Comparison of ENCODE assay signal across 7 cellular contexts in the genomic region with DNA sequence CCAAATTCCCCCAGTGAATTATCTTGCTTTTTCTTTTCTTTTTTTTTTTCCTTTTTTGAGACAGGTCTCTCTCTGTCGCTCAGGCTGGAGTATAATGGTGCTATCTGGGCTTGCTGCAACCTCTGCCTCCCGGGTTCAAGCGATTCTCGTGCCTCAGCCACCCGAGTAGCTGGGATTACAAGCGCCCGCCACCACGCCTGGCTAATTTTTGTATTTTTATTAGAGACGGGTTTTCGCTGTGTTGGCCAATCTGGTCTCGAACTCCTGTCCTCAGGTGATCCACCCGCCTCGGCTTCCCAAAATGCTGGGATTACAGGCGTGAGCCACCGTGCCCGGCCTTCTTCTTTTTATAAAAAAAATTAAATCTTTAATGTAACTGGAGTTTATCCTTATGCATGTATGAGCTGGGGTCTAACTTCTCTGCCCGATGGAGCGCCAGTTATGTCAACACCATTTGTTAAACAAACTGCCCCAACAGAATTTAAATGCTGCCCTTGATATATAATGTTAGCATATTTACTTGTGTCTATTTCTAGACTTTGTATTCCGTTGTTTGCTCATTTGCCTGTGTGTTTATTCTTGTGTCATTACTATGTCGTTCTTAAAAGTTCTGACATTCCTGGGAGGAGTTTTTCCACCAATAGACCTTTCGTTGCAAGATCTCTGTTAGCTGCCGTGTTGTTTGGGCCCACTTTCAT. TPM values are rescaled to one million over a fixed set of nuclear protein-coding genes. Genes with fewer than 3 reads are reported as not detected.
DNase-seq lines count a peak whose midpoint lies in the region; ATAC-seq and TF ChIP-seq lines count a peak whose summit lies in the region.

No MANE protein-coding gene starts in this region.

- CTCF ChIA-PET in OCI-LY7 (lab: Charles Lee; ENCODE audit: unreplicated experiment), result interaction anchor here (0.6 to 1.0 kb wide), 3 partner anchors 11 to 770 kb away, joined by 3 to 4 read pairs (median 3); no protein-coding TSS in a partner anchor

- H3K4me3 ChIP-seq in OCI-LY7 (ENCODE audit: low read depth, low read length, poor library complexity, severe bottlenecking), result peak overlapping the region; percentile 92
- peak overlapping the region; percentile 74 for H3K4me3 ChIP-seq in epithelial cell of esophagus (ENCODE audit: low read length)
- H3K4me3 ChIP-seq in neutrophil (ENCODE audit: low read depth in 1 of 2, low read length in 1 of 2), result peak overlapping the region; percentile 67 to 73

- no peaks in the 10 kb centered on the region for H3K9me3 ChIP-seq in OCI-LY7 (ENCODE audit: low read length)
- no peaks in the 10 kb centered on the region for H3K9me3 ChIP-seq in neutrophil

- H3K4me1 ChIP-seq in OCI-LY7 (ENCODE audit: insufficient read depth, low read length, poor library complexity, severe bottlenecking) (peaks cover 19% of the 10 kb centered on the region), neutrophil (ENCODE audit: control insufficient read depth in 1 of 2, insufficient read depth in 1 of 2, low read depth in 1 of 2, low read length in 1 of 2) (peaks cover 23 to 28% of the 10 kb centered on the region in 2 experiments)

- no peak for DNase-seq in OCI-LY7 (ENCODE audit: low spot score)
- DNase-seq in epithelial cell of esophagus (ENCODE audit: low read depth), result no peak
- no peak for DNase-seq in GOT3 (lab: John Stamatoyannopoulos, UW)
- no peak for DNase-seq in COR-L47 (lab: John Stamatoyannopoulos, UW)

- H3K27ac ChIP-seq in OCI-LY7 (ENCODE audit: low read depth, low read length, poor library complexity, severe bottlenecking), result peak overlapping the region; percentile 88
- peak overlapping the region; percentile 68 for H3K27ac ChIP-seq in neutrophil

- intact Hi-C loops in OCI-LY7 (cut with micrococcal nuclease; ENCODE audit: unreplicated experiment), result loop anchor here (1.0 to 5.0 kb wide), 3 partner anchors 11 to 36 kb away; a partner anchor contains a TSS

- H3K36me3 ChIP-seq in OCI-LY7 (ENCODE audit: insufficient read depth, low read length) (peaks cover 38% of the 10 kb centered on the region), neutrophil (peaks cover 6% of the 10 kb centered on the region)

- H4K20me1 ChIP-seq in OCI-LY7 (ENCODE audit: insufficient read depth, low read length), result peaks cover 3% of the 10 kb centered on the region; the same call in 1 of the 2 replicates

- TF ChIP-seq CTCF in OCI-LY7 (conservative IDR thresholded peaks at IDR 0.05; ENCODE audit: low read length) (no peak), epithelial cell of esophagus (IDR thresholded peaks at IDR 0.05; ENCODE audit: insufficient read depth, low read depth, low read length, missing control alignments) (no peak), neutrophil (IDR thresholded peaks at IDR 0.05) (no peak)

- ATAC-seq in GM19463 (IDR thresholded peaks at IDR 0.05; ENCODE audit: unreplicated experiment) (peak; percentile 23), HG03175 (IDR thresholded peaks at IDR 0.05; ENCODE audit: unreplicated experiment) (no peak)

- BruUV-seq in OCI-LY7 (replicated peaks; lab: Mats Ljungman, UMichigan), result TSS peak; percentile 95

- peak overlapping the region; percentile 72 for H2AFZ ChIP-seq in OCI-LY7 (ENCODE audit: low read length)

- peaks cover 38% of the 10 kb centered on the region for H3K79me2 ChIP-seq in OCI-LY7 (ENCODE audit: insufficient read depth, low read depth, low read length)

- POLR2A ChIA-PET in OCI-LY7 (lab: Charles Lee), result interaction anchor here (0.6 to 7.7 kb wide), 8 partner anchors 12 to 91 kb away, joined by 3 to 75 read pairs (median 5); a partner anchor contains a TSS

- H3K27me3 ChIP-seq in neutrophil, result no peaks in the 10 kb centered on the region

- H3K4me2 ChIP-seq in OCI-LY7 (ENCODE audit: low read length), result peak overlapping the region; percentile 100

- no peaks in the 10 kb centered on the region for H3K9me2 ChIP-seq in OCI-LY7 (ENCODE audit: insufficient read depth, low read length)

RNA-seq across cellular contexts. Expression of a gene that starts 0.5 kb away (rescaled TPM):
- 248 and 283 TPM in 2 replicates for total RNA-seq in OCI-LY7 (2014; rRNA removed; shearing (Covaris generic))
- 310 and 323 TPM in 2 replicates for total RNA-seq in OCI-LY7 (2022)

RNA-seq across cellular contexts. Expression of a gene that starts 20.9 kb away (rescaled TPM):
- total RNA-seq in OCI-LY7 (2014; rRNA removed; shearing (Covaris generic)), result 13.9 and 14.3 TPM in 2 replicates
- total RNA-seq in OCI-LY7 (2022), result 12.0 and 12.7 TPM in 2 replicates

RNA-seq across cellular contexts. Expression of a gene that starts 34.7 kb away (rescaled TPM):
- 34.6 and 57.0 TPM in 2 replicates for total RNA-seq in OCI-LY7 (2014; rRNA removed; shearing (Covaris generic))
- total RNA-seq in OCI-LY7 (2022), result 43.9 and 45.4 TPM in 2 replicates

RNA-seq across cellular contexts. Expression of a gene that starts 36.9 kb away (rescaled TPM):
- 36.2 and 50.3 TPM in 2 replicates for total RNA-seq in OCI-LY7 (2014; rRNA removed; shearing (Covaris generic))
- 97.6 and 122 TPM in 2 replicates for total RNA-seq in OCI-LY7 (2022)

RNA-seq across cellular contexts. Expression of a gene that starts 38.2 kb away (rescaled TPM):
- 114 and 122 TPM in 2 replicates for total RNA-seq in OCI-LY7 (2014; rRNA removed; shearing (Covaris generic))
- 170 and 180 TPM in 2 replicates for total RNA-seq in OCI-LY7 (2022)
